In genomic region chr10:68957284-68957615, GRCh38 we compare ENCODE assay signal across 8 cellular contexts. TPM values are rescaled to one million over a fixed set of nuclear protein-coding genes. Genes with fewer than 3 reads are reported as not detected.
A peak's percentile ranks its signal among the peaks of the same experiment; 100 is the strongest.
DNase-seq lines count a peak whose midpoint lies in the region; ATAC-seq and TF ChIP-seq lines count a peak whose summit lies in the region.

No MANE protein-coding gene starts in this region.

- H3K4me3 Mint-ChIP-seq in H9: peak overlapping the region; percentile 99 to 100
- H3K4me3 Mint-ChIP-seq in WTC11: peak overlapping the region; percentile 99

- no peak overlapping the region for H3K56ac ChIP-seq in H9 (ENCODE audit: insufficient read length, low read depth, low read length)

- peaks cover 11 to 15% of the 10 kb centered on the region in 2 experiments for H3K4me1 Mint-ChIP-seq in H9
- peaks cover 9% of the 10 kb centered on the region for H3K4me1 Mint-ChIP-seq in WTC11

- peak overlapping the region; percentile 21; the same call in 1 of the 2 replicates for H3K14ac ChIP-seq in H9 (ENCODE audit: insufficient read depth, low read length)

- no peak overlapping the region; the same call in 1 of the 2 replicates for H3K4ac ChIP-seq in H9 (ENCODE audit: low read depth, low read length)

- H2BK15ac ChIP-seq in H9 (ENCODE audit: low read depth, low read length): no peak overlapping the region

- no peak overlapping the region for H4K91ac ChIP-seq in H9 (ENCODE audit: insufficient read length, low read depth, low read length)

- peaks cover 13% of the 10 kb centered on the region for H3K23me2 ChIP-seq in H9 (ENCODE audit: insufficient read length, low read depth, low read length, poor library complexity, severe bottlenecking)

- CTCF ChIA-PET in WTC11 (lab: Charles Lee): interaction anchor here (0.9 to 1.8 kb wide), 2 partner anchors 24 to 451 kb away, joined by 3 to 5 read pairs; no protein-coding TSS in a partner anchor

- peaks cover 1 to 13% (median 11%) of the 10 kb centered on the region in 3 donors for H3K36me3 ChIP-seq in skeletal muscle tissue (ENCODE audit: control insufficient read depth in 3 of 3, insufficient read depth in 3 of 3, low read length in 3 of 3)

- intact Hi-C loops in right cardiac atrium (cut with DNase I): no loop called here

- H4K5ac ChIP-seq in H9 (ENCODE audit: insufficient read length, low read depth, low read length): no peak overlapping the region

- H4K20me1 ChIP-seq in H9 (ENCODE audit: control insufficient read depth, insufficient read depth, insufficient read length): no peaks in the 10 kb centered on the region

- no peak overlapping the region for H2BK12ac ChIP-seq in H9 (ENCODE audit: insufficient read length, low read depth, low read length)

- H3K9me3 ChIP-seq in H9 (ENCODE audit: control insufficient read depth, low read depth, low read length) (no peaks in the 10 kb centered on the region), right cardiac atrium (ENCODE audit: control insufficient read depth, low read length) (no peaks in the 10 kb centered on the region), skeletal muscle tissue (ENCODE audit: control insufficient read depth in 3 of 3, low read length in 3 of 3) (no peaks in the 10 kb centered on the region)

- no peak overlapping the region for H3K23ac ChIP-seq in H9 (ENCODE audit: insufficient read length, low read depth, low read length)

- H2BK5ac ChIP-seq in H9 (ENCODE audit: insufficient read length, low read length): no peak overlapping the region

- H3K27me3 ChIP-seq in H9 (ENCODE audit: insufficient read depth, low read length) (no peaks in the 10 kb centered on the region), right cardiac atrium (ENCODE audit: control insufficient read depth, insufficient read depth) (no peaks in the 10 kb centered on the region), skeletal muscle tissue (ENCODE audit: control insufficient read depth in 3 of 3, insufficient read depth in 3 of 3, low read length in 3 of 3) (no peaks in the 10 kb centered on the region)

- TF ChIP-seq CTCF in H9 (conservative IDR thresholded peaks at IDR 0.05) (no peak), WTC11 (IDR thresholded peaks at IDR 0.05) (no peak)

- no peak overlapping the region for H3T11ph ChIP-seq in H9 (ENCODE audit: low read length)

- no peak overlapping the region for H2AFZ ChIP-seq in H9 (ENCODE audit: low read length)

- H2BK120ac ChIP-seq in H9 (ENCODE audit: low read depth, low read length, poor library complexity, severe bottlenecking): no peak overlapping the region

- H3K4me2 ChIP-seq in H9 (ENCODE audit: insufficient read depth, insufficient read length, low read length): peak overlapping the region; percentile 99

- no peak for DNase-seq in H9
- DNase-seq in WTC11 (ENCODE audit: low spot score): no peak
- DNase-seq in right cardiac atrium: no peak
- DNase-seq in occipital lobe (lab: John Stamatoyannopoulos, UW): no peak
- DNase-seq in NCI-H128 (lab: John Stamatoyannopoulos, UW; ENCODE audit: unreplicated experiment): no peak
- no peak for DNase-seq in foreskin melanocyte

- H3K4me3 ChIP-seq in right cardiac atrium (ENCODE audit: low read length) (peak overlapping the region; percentile 69), skeletal muscle tissue (ENCODE audit: low read length in 3 of 3) (peak overlapping the region; percentile 75 to 99 (median 94))

- POLR2A ChIA-PET in WTC11 (lab: Charles Lee): no interaction called here

- ATAC-seq in WTC11: no peak
- ATAC-seq in right cardiac atrium: no peak
- no peak for ATAC-seq in GM21717 (IDR thresholded peaks at IDR 0.05; ENCODE audit: unreplicated experiment)

- H3K79me1 ChIP-seq in H9 (ENCODE audit: insufficient read depth, low read depth, low read length, poor library complexity, severe bottlenecking): peaks cover 7% of the 10 kb centered on the region

- H3K27ac Mint-ChIP-seq in H9: peak overlapping the region; percentile 74 to 100 (median 99); a peak in 6 of 7 replicates
- H3K27ac Mint-ChIP-seq in WTC11: peak overlapping the region; percentile 78

- H3K27me3 Mint-ChIP-seq in H9 (ENCODE audit: low read depth) (peaks cover 2% of the 10 kb centered on the region), WTC11 (ENCODE audit: low read depth) (no peaks in the 10 kb centered on the region)

- WGBS in H9 (ENCODE audit: extremely low coverage, insufficient read length, low lambda C conversion rate): no CpG with 5 or more reads among the region's 7 CpGs
- 54% methylated on average over 7 of the region's 7 CpGs for WGBS in right cardiac atrium

- H3K79me2 ChIP-seq in H9 (ENCODE audit: insufficient read depth, low read length): peaks cover 31% of the 10 kb centered on the region

- no peak overlapping the region for H2BK20ac ChIP-seq in H9 (ENCODE audit: low read depth, low read length, poor library complexity, severe bottlenecking)

- H3K9me3 Mint-ChIP-seq in H9 (peaks cover 0 to 3% of the 10 kb centered on the region in 2 experiments; a peak in 3 of 5 replicates), WTC11 (peaks cover 3% of the 10 kb centered on the region; the same call in 1 of the 2 replicates)

- peaks cover 30 to 58% (median 34%) of the 10 kb centered on the region in 3 experiments for H3K36me3 Mint-ChIP-seq in H9 (ENCODE audit: insufficient read depth in 1 of 3, low read depth in 3 of 3)
- peaks cover 30% of the 10 kb centered on the region for H3K36me3 Mint-ChIP-seq in WTC11

- H3K27ac ChIP-seq in H9 (ENCODE audit: insufficient read length, low read depth, low read length): no peak overlapping the region
- peak overlapping the region; percentile 19 for H3K27ac ChIP-seq in right cardiac atrium (ENCODE audit: low read length)
- peak overlapping the region; percentile 89 for H3K27ac ChIP-seq in skeletal muscle tissue (ENCODE audit: low read depth, low read length)

- peak overlapping the region; percentile 60 for H3K9ac ChIP-seq in H9 (ENCODE audit: extremely low read depth, insufficient read length, low read length)
- peak overlapping the region in 2 of 3 donors; percentile 91 to 92 for H3K9ac ChIP-seq in skeletal muscle tissue (ENCODE audit: low read depth in 1 of 3, low read length in 3 of 3)

- H4K8ac ChIP-seq in H9 (replicated peaks; ENCODE audit: insufficient read length, low read depth, low read length): no peak overlapping the region

- H3K18ac ChIP-seq in H9 (ENCODE audit: insufficient read length, low read depth, low read length): no peak overlapping the region

- no peaks in the 10 kb centered on the region for H3K4me1 ChIP-seq in H9 (ENCODE audit: insufficient read depth, low read length)
- no peaks in the 10 kb centered on the region for H3K4me1 ChIP-seq in right cardiac atrium (ENCODE audit: control insufficient read depth, insufficient read depth, low read length)
- peaks cover 7 to 14% (median 14%) of the 10 kb centered on the region in 3 donors for H3K4me1 ChIP-seq in skeletal muscle tissue (ENCODE audit: control insufficient read depth in 3 of 3, insufficient read depth in 3 of 3, low read length in 3 of 3)

- H2AK5ac ChIP-seq in H9 (ENCODE audit: insufficient read length, low read length): no peak overlapping the region

TF ChIP-seq in WTC11, 78 proteins besides CTCF, POLR2A, EP300 and RAD21 (continues in another document):
- TF ChIP-seq ETV6 (CRISPR knock-in tag; IDR thresholded peaks at IDR 0.05) (no peak), AFF4 (CRISPR knock-in tag; IDR thresholded peaks at IDR 0.05; ENCODE audit: borderline replicate concordance) (no peak), E2F1 (CRISPR knock-in tag; IDR thresholded peaks at IDR 0.05) (no peak)

RNA-seq across cellular contexts. Expression of gene DDX21, which starts 1.3 kb away (rescaled TPM):
- total RNA-seq in H9 (2021) (180 TPM in 2 replicates), WTC11 (2021) (116 to 194 TPM (median 119 TPM) in 3 replicates), right cardiac atrium (10 to 100 TPM; 18.6 to 44.0 (median 21.5) TPM), skeletal muscle tissue (24.5 TPM), occipital lobe (49.4 TPM)
- polyA plus RNA-seq in right cardiac atrium: 9.4 TPM

RNA-seq across cellular contexts. Expression of gene KIFBP, which starts 31.4 kb away (rescaled TPM):
- total RNA-seq in H9 (2021): 44.7 and 45.5 TPM in 2 replicates
- 31.2 to 34.7 TPM (median 33.4 TPM) in 3 replicates for total RNA-seq in WTC11 (2021)
- 10 to 100 TPM; 31.6 to 36.9 (median 35.1) TPM for total RNA-seq in right cardiac atrium
- polyA plus RNA-seq in right cardiac atrium: 29.2 TPM
- 18.8 TPM for total RNA-seq in skeletal muscle tissue
- 36.8 TPM for total RNA-seq in occipital lobe

RNA-seq across cellular contexts. Expression of gene DDX50, which starts 56.1 kb away (rescaled TPM):
- total RNA-seq in H9 (2021): 50.2 and 50.7 TPM in 2 replicates
- 37.1 to 43.4 TPM (median 42.9 TPM) in 3 replicates for total RNA-seq in WTC11 (2021)
- 10 to 100 TPM; 23.6 to 26.7 (median 24.7) TPM for total RNA-seq in right cardiac atrium
- polyA plus RNA-seq in right cardiac atrium: 15.5 TPM
- 42.3 TPM for total RNA-seq in skeletal muscle tissue
- total RNA-seq in occipital lobe: 54.4 TPM
